In genomic region chr7:75477457-75477856, GRCh38 we compare ENCODE assay signal across 6 cellular contexts. TPM values are rescaled to one million over a fixed set of nuclear protein-coding genes. Genes with fewer than 3 reads are reported as not detected.
"Had no signal": no experiment of that assay in that cellular context is flagged by ENCODE, and none has a peak within 500 bp of the region (broad histone marks: within the 10 kb centered on the region; RNA-seq: fewer than 3 reads in every experiment).

No MANE protein-coding gene starts in this region.

RNA-seq across cellular contexts. Expression of gene SPDYE5, which starts 14.7 kb away (rescaled TPM):
- total RNA-seq: LHCN-M2, OCI-LY7, PC-9, Right ventricle myocardium inferior, RPMI7951, SJSA1 had no signal
